Comparison of ENCODE assay signal across 14 cellular contexts in genomic region chr14:20247651-20248246, GRCh38. TPM values are rescaled to one million over a fixed set of nuclear protein-coding genes. Genes with fewer than 3 reads are reported as not detected.
DNase-seq lines count a peak whose midpoint lies in the region; ATAC-seq and TF ChIP-seq lines count a peak whose summit lies in the region.
"Had no signal": no experiment of that assay in that cellular context is flagged by ENCODE, and none has a peak within 500 bp of the region (broad histone marks: within the 10 kb centered on the region; RNA-seq: fewer than 3 reads in every experiment).

No MANE protein-coding gene starts in this region.

- no peaks in the 10 kb centered on the region; the same call in 1 of the 2 replicates for H3K9me2 ChIP-seq in OCI-LY1 (ENCODE audit: low read depth, low read length)

- no peaks in the 10 kb centered on the region for H3K36me3 Mint-ChIP-seq in Caco-2 (ENCODE audit: insufficient read depth, unreplicated experiment)
- H3K36me3 Mint-ChIP-seq in activated naive CD8-positive, alpha-beta T cell treated with anti-CD3 and anti-CD28 coated beads, Interleukin-2, amount 50 U/mL, for 24 hours (ENCODE audit: low read depth): no peaks in the 10 kb centered on the region

- no peaks in the 10 kb centered on the region for H3F3A ChIP-seq in OCI-LY1 (ENCODE audit: insufficient read depth, low read length)

- no peak overlapping the region for H3K4me3 Mint-ChIP-seq in Caco-2 (ENCODE audit: unreplicated experiment)
- no peak overlapping the region for H3K4me3 Mint-ChIP-seq in activated naive CD8-positive, alpha-beta T cell treated with anti-CD3 and anti-CD28 coated beads, Interleukin-2, amount 50 U/mL, for 24 hours
- H3K4me3 Mint-ChIP-seq: activated CD4-positive, alpha-beta memory T cell treated with anti-CD3 and anti-CD28 coated beads for 36 hours; IgD-negative memory B cell had no signal

- intact Hi-C loops in Caco-2 (cut with micrococcal nuclease; ENCODE audit: unreplicated experiment): no loop called here

- no peaks in the 10 kb centered on the region for H3K4me1 Mint-ChIP-seq in Caco-2 (ENCODE audit: low read depth, unreplicated experiment)
- no peaks in the 10 kb centered on the region for H3K4me1 Mint-ChIP-seq in activated naive CD8-positive, alpha-beta T cell treated with anti-CD3 and anti-CD28 coated beads, Interleukin-2, amount 50 U/mL, for 24 hours
- H3K4me1 Mint-ChIP-seq: IgD-negative memory B cell had no signal

- no peaks in the 10 kb centered on the region for H4K20me1 ChIP-seq in OCI-LY1 (ENCODE audit: insufficient read depth, low read length)

- no peaks in the 10 kb centered on the region for H3K79me2 ChIP-seq in OCI-LY1 (ENCODE audit: insufficient read depth, low read length)

- TF ChIP-seq CTCF in Caco-2 (IDR thresholded peaks at IDR 0.05; ENCODE audit: insufficient read depth in 1 of 2, low read depth in 1 of 2, low read length in 1 of 2, severe bottlenecking in 1 of 2, unreplicated experiment in 1 of 2) (peak; percentile 52 to 75), OCI-LY1 (IDR thresholded peaks at IDR 0.05; ENCODE audit: low read length) (peak; percentile 44), epithelial cell of proximal tubule (conservative IDR thresholded peaks at IDR 0.05; ENCODE audit: low read depth, low read length) (peak; percentile 53)

- no peak overlapping the region for H3K4me2 ChIP-seq in OCI-LY1 (ENCODE audit: low read length)

- H3K27me3 ChIP-seq in Caco-2 (replicated peaks; ENCODE audit: control insufficient read depth, insufficient read depth, low read length): no peaks in the 10 kb centered on the region; the same call in 1 of the 2 replicates
- H3K27me3 ChIP-seq in OCI-LY1 (ENCODE audit: insufficient read depth, low read length): no peaks in the 10 kb centered on the region
- H3K27me3 ChIP-seq: esophagus squamous epithelium, ovary, upper lobe of left lung had no signal

- H3K4me3 ChIP-seq in Caco-2 (ENCODE audit: low read depth, low read length) (no peak overlapping the region), OCI-LY1 (ENCODE audit: low read depth, low read length, poor library complexity, severe bottlenecking) (no peak overlapping the region), epithelial cell of proximal tubule (ENCODE audit: low read depth, low read length) (no peak overlapping the region)
- H3K4me3 ChIP-seq: esophagus squamous epithelium, ovary, upper lobe of left lung had no signal

- H3K27ac ChIP-seq in OCI-LY1 (ENCODE audit: low read depth, low read length, poor library complexity, severe bottlenecking): no peak overlapping the region
- H3K27ac ChIP-seq: esophagus squamous epithelium, ovary, upper lobe of left lung had no signal

- peaks cover 4% of the 10 kb centered on the region for H3K9me3 ChIP-seq in Caco-2
- H3K9me3 ChIP-seq in OCI-LY1 (ENCODE audit: low read length): no peaks in the 10 kb centered on the region; the same call in 1 of the 2 replicates
- H3K9me3 ChIP-seq: ovary had no signal

- H3K9me3 Mint-ChIP-seq in Caco-2 (ENCODE audit: unreplicated experiment): peaks cover 8% of the 10 kb centered on the region
- H3K9me3 Mint-ChIP-seq in activated naive CD8-positive, alpha-beta T cell treated with anti-CD3 and anti-CD28 coated beads, Interleukin-2, amount 50 U/mL, for 24 hours: peaks cover 6% of the 10 kb centered on the region

- no peak overlapping the region for H3K27ac Mint-ChIP-seq in Caco-2 (ENCODE audit: unreplicated experiment)
- H3K27ac Mint-ChIP-seq in activated naive CD8-positive, alpha-beta T cell treated with anti-CD3 and anti-CD28 coated beads, Interleukin-2, amount 50 U/mL, for 24 hours: no peak overlapping the region
- H3K27ac Mint-ChIP-seq: activated CD4-positive, alpha-beta memory T cell treated with anti-CD3 and anti-CD28 coated beads for 36 hours; IgD-negative memory B cell had no signal

- ATAC-seq in HG03565 (IDR thresholded peaks at IDR 0.05; ENCODE audit: unreplicated experiment) (no peak), GM18909 (IDR thresholded peaks at IDR 0.05; ENCODE audit: poor library complexity, unreplicated experiment) (no peak)
- no peak for ATAC-seq in activated naive CD8-positive, alpha-beta T cell treated with anti-CD3 and anti-CD28 coated beads, Interleukin-2, amount 50 U/mL, for 24 hours
- ATAC-seq: Right ventricle myocardium inferior had no signal

- POLR2A ChIA-PET in Caco-2 (lab: Charles Lee): no interaction called here

- CTCF ChIA-PET in Caco-2 (lab: Charles Lee): interaction anchor here (0.5 to 1.0 kb wide), 3 partner anchors 47 to 95 kb away, joined by 3 to 4 read pairs (median 3); no protein-coding TSS in a partner anchor

- DNase-seq in Caco-2 (peak in 1 of 2 experiments; percentile 34), H4 (ENCODE audit: low spot score) (peak; percentile 37), epithelial cell of proximal tubule (ENCODE audit: low read depth) (no peak), activated gamma-delta T cell treated with Interleukin-2 at 50 U/mL for 16 hours (no peak)
- DNase-seq in activated naive CD8-positive, alpha-beta T cell treated with anti-CD3 and anti-CD28 coated beads, Interleukin-2, amount 50 U/mL, for 24 hours: no peak
- DNase-seq: activated CD4-positive, alpha-beta memory T cell treated with anti-CD3 and anti-CD28 coated beads for 36 hours; esophagus squamous epithelium; ovary; upper lobe of left lung had no signal

- no peaks in the 10 kb centered on the region for H3K36me3 ChIP-seq in Caco-2 (ENCODE audit: control insufficient read depth, insufficient read depth, low read length)
- H3K36me3 ChIP-seq in OCI-LY1 (ENCODE audit: insufficient read depth, low read length): no peaks in the 10 kb centered on the region
- H3K36me3 ChIP-seq: esophagus squamous epithelium, ovary, upper lobe of left lung had no signal

- H2AFZ ChIP-seq in OCI-LY1 (ENCODE audit: low read length): no peak overlapping the region

- H3K27me3 Mint-ChIP-seq in Caco-2 (ENCODE audit: insufficient read depth, unreplicated experiment): peaks cover 3% of the 10 kb centered on the region
- no peaks in the 10 kb centered on the region for H3K27me3 Mint-ChIP-seq in activated naive CD8-positive, alpha-beta T cell treated with anti-CD3 and anti-CD28 coated beads, Interleukin-2, amount 50 U/mL, for 24 hours
- H3K27me3 Mint-ChIP-seq: activated CD4-positive, alpha-beta memory T cell treated with anti-CD3 and anti-CD28 coated beads for 36 hours; IgD-negative memory B cell had no signal

- no TSS peak for BruUV-seq in Caco-2 (replicated peaks; lab: Mats Ljungman, UMichigan)

- H3K4me1 ChIP-seq in Caco-2 (no peaks in the 10 kb centered on the region), OCI-LY1 (ENCODE audit: insufficient read depth, low read length, severe bottlenecking) (no peaks in the 10 kb centered on the region)
- H3K4me1 ChIP-seq: esophagus squamous epithelium, upper lobe of left lung had no signal

- no peak overlapping the region for H3K9ac ChIP-seq in OCI-LY1 (ENCODE audit: low read length)

RNA-seq across cellular contexts. Expression of gene OR11H4, which starts 8.7 kb away (rescaled TPM):
- total RNA-seq in Caco-2 (2022) (not detected in 2 replicates), epithelial cell of proximal tubule (not detected in 2 replicates)
- not detected in 2 replicates for total RNA-seq in H4 (2014; rRNA removed; shearing (Covaris generic))
- total RNA-seq: activated CD4-positive, alpha-beta memory T cell treated with anti-CD3 and anti-CD28 coated beads for 36 hours; esophagus squamous epithelium; ovary; Right ventricle myocardium inferior; upper lobe of left lung had no signal

RNA-seq across cellular contexts. Expression of gene OR11H7, which starts 19.0 kb away (rescaled TPM):
- not detected in 2 replicates for total RNA-seq in Caco-2 (2022)
- total RNA-seq in H4 (2014; rRNA removed; shearing (Covaris generic)): not detected in 2 replicates
- not detected in 2 replicates for total RNA-seq in epithelial cell of proximal tubule
- total RNA-seq: activated CD4-positive, alpha-beta memory T cell treated with anti-CD3 and anti-CD28 coated beads for 36 hours; esophagus squamous epithelium; ovary; Right ventricle myocardium inferior; upper lobe of left lung had no signal

RNA-seq across cellular contexts. Expression of gene OR11H6, which starts 24.2 kb away (rescaled TPM):
- total RNA-seq in Caco-2 (2022): not detected in 2 replicates
- not detected in 2 replicates for total RNA-seq in H4 (2014; rRNA removed; shearing (Covaris generic))
- not detected in 2 replicates for total RNA-seq in epithelial cell of proximal tubule
- total RNA-seq: activated CD4-positive, alpha-beta memory T cell treated with anti-CD3 and anti-CD28 coated beads for 36 hours; esophagus squamous epithelium; ovary; Right ventricle myocardium inferior; upper lobe of left lung had no signal

RNA-seq across cellular contexts. Expression of gene OR11G2, which starts 57.1 kb away (rescaled TPM):
- total RNA-seq in Caco-2 (2022): not detected in 2 replicates
- not detected in 2 replicates for total RNA-seq in H4 (2014; rRNA removed; shearing (Covaris generic))
- total RNA-seq in epithelial cell of proximal tubule: not detected in 2 replicates
- total RNA-seq: activated CD4-positive, alpha-beta memory T cell treated with anti-CD3 and anti-CD28 coated beads for 36 hours; esophagus squamous epithelium; ovary; Right ventricle myocardium inferior; upper lobe of left lung had no signal

RNA-seq across cellular contexts. Expression of gene TTC5, which starts 58.0 kb away (rescaled TPM):
- total RNA-seq in Caco-2 (2022) (20.6 and 27.2 TPM in 2 replicates), epithelial cell of proximal tubule (4.0 and 10.2 TPM in 2 replicates)
- total RNA-seq in H4 (2014; rRNA removed; shearing (Covaris generic)): 18.5 and 24.2 TPM in 2 replicates
